ENCODE assay signal across 22 cellular contexts in genomic region chr13:110056640-110057039, GRCh38.
"Had no signal": no experiment of that assay in that cellular context is flagged by ENCODE, and none has a peak within 500 bp of the region (broad histone marks: within the 10 kb centered on the region; RNA-seq: fewer than 3 reads in every experiment).

No MANE protein-coding gene starts in this region.

- H3K4me3 ChIP-seq: MG63, Peyer's patch, SJCRH30 had no signal

- H3K4me1 ChIP-seq: Peyer's patch, SJCRH30 had no signal

- H3K27me3 ChIP-seq: MG63, Peyer's patch, SJCRH30 had no signal

- ATAC-seq: activated CD4-positive, alpha-beta T cell treated with anti-CD3 and anti-CD28 coated beads for 36 hours; activated CD8-positive, alpha-beta T cell treated with anti-CD3 and anti-CD28 coated beads for 36 hours; activated T-cell treated with anti-CD3 and anti-CD28 coated beads, Interleukin-2, amount 50 U/mL, for 72 hours had no signal

- H3K9ac ChIP-seq: SK-N-SH had no signal

- H3K27ac ChIP-seq: Peyer's patch, RWPE1, SJCRH30 had no signal

- DNase-seq: activated CD4-positive, alpha-beta T cell treated with anti-CD3 and anti-CD28 coated beads for 36 hours; activated CD8-positive, alpha-beta memory T cell treated with anti-CD3 and anti-CD28 coated beads, Interleukin-2, amount 50 U/mL, for 4 hours; activated CD8-positive, alpha-beta T cell treated with anti-CD3 and anti-CD28 coated beads for 36 hours; activated gamma-delta T cell treated with Interleukin-2 at 50 U/mL for 16 hours; activated naive CD4-positive, alpha-beta T cell treated with anti-CD3 and anti-CD28 coated beads, Interleukin-2, amount 10 ng/mL, durations not matched to agents 7 days and 5 days; activated naive CD8-positive, alpha-beta T cell treated with anti-CD3 and anti-CD28 coated beads for 36 hours; activated T-cell treated with anti-CD3 and anti-CD28 coated beads, Interleukin-2, amount 50 U/mL, for 72 hours; central memory CD4-positive, alpha-beta T cell; MG63; NCI-H1105; NCI-H1436 treated with DMSO at 0.1 percent for 48 hours; NCI-H187; NCI-H2081 treated with DMSO at 0.1 percent for 48 hours; NCI-H446; NCI-H524; Peyer's patch; Right ventricle myocardium superior; SJCRH30; SK-N-SH; T-helper 1 cell had no signal

- H3K36me3 ChIP-seq: MG63, Peyer's patch, SJCRH30 had no signal

- FAIRE-seq: bronchial epithelial cell had no signal

- H3K4me2 ChIP-seq: SK-N-SH had no signal

- H3K9me3 ChIP-seq: MG63, Peyer's patch, SJCRH30, SK-N-SH had no signal
